ENCODE assay signal across 30 cellular contexts in genomic region chr13:48242677-48243076, GRCh38. TPM values are rescaled to one million over a fixed set of nuclear protein-coding genes. Genes with fewer than 3 reads are reported as not detected.
DNase-seq lines count a peak whose midpoint lies in the region; ATAC-seq and FAIRE-seq lines count a peak whose summit lies in the region.
"Had no signal": no experiment of that assay in that cellular context is flagged by ENCODE, and none has a peak within 500 bp of the region (broad histone marks: within the 10 kb centered on the region; RNA-seq: fewer than 3 reads in every experiment).

No MANE protein-coding gene starts in this region.

- no peak for DNase-seq in stimulated activated naive CD8-positive, alpha-beta T cell treated with anti-CD3 and anti-CD28 coated beads, Interleukin-15, amount 100 ng/mL, for 72 hours
- DNase-seq in stimulated activated naive CD8-positive, alpha-beta T cell treated with anti-CD3 and anti-CD28 coated beads, Interleukin-15, Interleukin-2, amounts not matched to agents 100 U/mL and 50 U/mL, for 24 hours = no peak
- DNase-seq in T-helper 17 cell (no peak), NCI-H128 (lab: John Stamatoyannopoulos, UW; ENCODE audit: unreplicated experiment) (no peak), 8988T (no peak), RKO (ENCODE audit: low spot score) (no peak), NCI-H146 treated with DMSO at 0.1 percent for 48 hours (lab: John Stamatoyannopoulos, UW; ENCODE audit: unreplicated experiment) (no peak)
- DNase-seq: activated CD4-positive, alpha-beta T cell treated with anti-CD3 and anti-CD28 coated beads for 1 hour; activated effector memory CD4-positive, alpha-beta T cell treated with anti-CD3 and anti-CD28 coated beads, Interleukin-2, amount 50 U/mL, for 16 hours; adrenal gland; BE2C; brain microvascular endothelial cell; COR-L47; DND-41; GM23248; HFFc6; mammary epithelial cell; NCI-H1694; NCI-H446 treated with DMSO at 0.1 percent for 48 hours; NCI-H774; Peyer's patch; SHP77 treated with DMSO at 0.1 percent for 48 hours had no signal

- FAIRE-seq in islet of Langerhans (lab: Jason Lieb, UNC) = peak; percentile 5
- FAIRE-seq: frontal cortex had no signal

- peak overlapping the region; percentile 19 to 23 for H3K27ac Mint-ChIP-seq in stimulated activated naive CD8-positive, alpha-beta T cell treated with anti-CD3 and anti-CD28 coated beads, Interleukin-15, amount 100 ng/mL, for 72 hours
- H3K27ac Mint-ChIP-seq in T-helper 17 cell = peak overlapping the region; percentile 82
- H3K27ac Mint-ChIP-seq: HFFc6; T-helper 2 cell treated with Interferon-gamma antibody and Interleukin-4, amounts not matched to agents 5 μg/mL and 100 μg/mL, for 36 hours had no signal

- peak overlapping the region in 1 of 2 donors; percentile 5 for H3K4me3 Mint-ChIP-seq in stimulated activated naive CD8-positive, alpha-beta T cell treated with anti-CD3 and anti-CD28 coated beads, Interleukin-15, amount 100 ng/mL, for 72 hours
- H3K4me3 Mint-ChIP-seq in T-helper 17 cell = peak overlapping the region; percentile 69
- H3K4me3 Mint-ChIP-seq: HFFc6; IgD-negative memory B cell; neural crest cell; stimulated activated naive CD8-positive, alpha-beta T cell treated with anti-CD3 and anti-CD28 coated beads, Interleukin-15, Interleukin-2, amounts not matched to agents 100 ng/mL and 50 ng/mL, for 24 hours; T-helper 2 cell treated with Interferon-gamma antibody and Interleukin-4, amounts not matched to agents 5 μg/mL and 100 μg/mL, for 36 hours had no signal

- ATAC-seq in stimulated activated naive CD8-positive, alpha-beta T cell treated with anti-CD3 and anti-CD28 coated beads, Interleukin-15, amount 100 ng/mL, for 72 hours = no peak
- no peak for ATAC-seq in stimulated activated naive CD8-positive, alpha-beta T cell treated with anti-CD3 and anti-CD28 coated beads, Interleukin-15, Interleukin-2, amounts not matched to agents 100 U/mL and 50 U/mL, for 24 hours
- ATAC-seq in T-helper 17 cell = no peak

- H3K4me1 Mint-ChIP-seq in stimulated activated naive CD8-positive, alpha-beta T cell treated with anti-CD3 and anti-CD28 coated beads, Interleukin-15, amount 100 ng/mL, for 72 hours = peaks cover 41% of the 10 kb centered on the region
- H3K4me1 Mint-ChIP-seq in T-helper 17 cell = peaks cover 39% of the 10 kb centered on the region

- no peaks in the 10 kb centered on the region for H3K9me3 ChIP-seq in T-helper 17 cell (ENCODE audit: control insufficient read depth, low read length, poor library complexity, severe bottlenecking)
- H3K9me3 ChIP-seq: adrenal gland, BE2C, Peyer's patch, right atrium auricular region, vagina had no signal

- no peaks in the 10 kb centered on the region for H3K9me3 Mint-ChIP-seq in stimulated activated naive CD8-positive, alpha-beta T cell treated with anti-CD3 and anti-CD28 coated beads, Interleukin-15, amount 100 ng/mL, for 72 hours
- H3K9me3 Mint-ChIP-seq: HFFc6; IgD-negative memory B cell; neural crest cell; stimulated activated naive CD8-positive, alpha-beta T cell treated with anti-CD3 and anti-CD28 coated beads, Interleukin-15, Interleukin-2, amounts not matched to agents 100 ng/mL and 50 ng/mL, for 24 hours; T-helper 2 cell treated with Interferon-gamma antibody and Interleukin-4, amounts not matched to agents 5 μg/mL and 100 μg/mL, for 36 hours had no signal

- H3K27me3 Mint-ChIP-seq in stimulated activated naive CD8-positive, alpha-beta T cell treated with anti-CD3 and anti-CD28 coated beads, Interleukin-15, amount 100 ng/mL, for 72 hours = no peaks in the 10 kb centered on the region
- no peaks in the 10 kb centered on the region for H3K27me3 Mint-ChIP-seq in T-helper 17 cell
- H3K27me3 Mint-ChIP-seq: IgD-negative memory B cell; stimulated activated naive CD8-positive, alpha-beta T cell treated with anti-CD3 and anti-CD28 coated beads, Interleukin-15, Interleukin-2, amounts not matched to agents 100 ng/mL and 50 ng/mL, for 24 hours had no signal

- H3K36me3 Mint-ChIP-seq in T-helper 17 cell (ENCODE audit: low read depth) = peaks cover 4% of the 10 kb centered on the region

RNA-seq across cellular contexts. Expression of gene ITM2B, which starts 9.7 kb away (rescaled TPM):
- total RNA-seq in T-helper 17 cell = 100 to 1,000 TPM; 396 to 450 TPM
